24 cellular contexts compared by ENCODE assay signal in the genomic region with DNA sequence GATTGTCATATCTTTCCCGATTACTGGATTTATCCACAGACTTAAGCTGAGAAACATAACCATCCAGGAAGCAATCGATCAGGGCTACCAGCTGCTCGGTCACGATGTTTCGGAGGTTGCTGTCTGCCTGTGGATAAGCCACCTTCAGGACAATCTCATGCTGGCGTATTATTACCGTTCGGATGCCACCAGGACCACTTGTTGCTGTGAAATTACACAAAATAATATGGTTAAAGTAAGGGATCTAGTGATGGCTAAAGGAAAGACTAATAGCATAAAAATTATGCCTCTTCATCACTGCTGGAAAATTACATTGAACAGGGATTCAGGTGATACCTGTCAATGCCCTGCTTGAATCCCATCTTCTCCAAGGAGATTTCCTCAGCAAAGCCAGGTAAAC. TPM values are rescaled to one million over a fixed set of nuclear protein-coding genes. Genes with fewer than 3 reads are reported as not detected.
DNase-seq lines count a peak whose midpoint lies in the region; ATAC-seq, FAIRE-seq and TF ChIP-seq lines count a peak whose summit lies in the region.
"Had no signal": no experiment of that assay in that cellular context is flagged by ENCODE, and none has a peak within 500 bp of the region (broad histone marks: within the 10 kb centered on the region; RNA-seq: fewer than 3 reads in every experiment).

No MANE protein-coding gene starts in this region.

- H3K4me2 ChIP-seq in osteoblast (ENCODE audit: insufficient read depth, low read length), result no peak overlapping the region
- H3K4me2 ChIP-seq: BLaER1 had no signal

- 93 to 98% (median 98%) methylated on average over 8 of the region's 8 CpGs for WGBS in stomach, 5 donors

- H3K36me3 ChIP-seq in HEK293 (ENCODE audit: control insufficient read depth in 2 of 2, insufficient read depth in 1 of 2, low read length in 2 of 2), result peaks cover 89 to 96% of the 10 kb centered on the region in 2 experiments
- peaks cover 75% of the 10 kb centered on the region for H3K36me3 ChIP-seq in osteoblast (ENCODE audit: insufficient read depth, low read length)
- peaks cover 43 to 100% (median 96%) of the 10 kb centered on the region in 4 donors for H3K36me3 ChIP-seq in stomach

- no peak for TF ChIP-seq EP300 in stomach (IDR thresholded peaks at IDR 0.05)

- H3K4me1 ChIP-seq in HEK293 (ENCODE audit: control insufficient read depth, insufficient read depth, low read length) (no peaks in the 10 kb centered on the region), osteoblast (ENCODE audit: insufficient read depth, low read length) (no peaks in the 10 kb centered on the region), stomach (no peaks in the 10 kb centered on the region)
- H3K4me1 ChIP-seq: BE2C, BLaER1 had no signal

- ATAC-seq in GM21526 (IDR thresholded peaks at IDR 0.05; ENCODE audit: low FRiP score, unreplicated experiment), result no peak

- H3K27me3 ChIP-seq in osteoblast (ENCODE audit: insufficient read depth, low read length) (no peaks in the 10 kb centered on the region), stomach (no peaks in the 10 kb centered on the region)
- H3K27me3 ChIP-seq: BE2C, BLaER1 had no signal

- TF ChIP-seq CTCF in D721Med (IDR thresholded peaks at IDR 0.05; ENCODE audit: insufficient read depth, missing control alignments) (no peak), HEK293 (tag by site-specific recombination; IDR thresholded peaks at IDR 0.05) (no peak), osteoblast (IDR thresholded peaks at IDR 0.05; ENCODE audit: extremely low read depth, low read depth, low read length) (no peak), stomach (IDR thresholded peaks at IDR 0.05) (no peak)

- no peak overlapping the region for H3K27ac ChIP-seq in HEK293 (ENCODE audit: extremely low read depth, low read depth, low read length)
- no peak overlapping the region for H3K27ac ChIP-seq in osteoblast (ENCODE audit: low read depth, low read length)
- H3K27ac ChIP-seq in stomach, result no peak overlapping the region
- H3K27ac ChIP-seq: BLaER1 had no signal

- CTCF ChIA-PET in HEK293 (lab: Yijun Ruan, JAX), result interaction anchor here (0.6 to 2.0 kb wide), 5 partner anchors 17 to 1529 kb away, joined by 3 to 9 read pairs (median 4); no protein-coding TSS in a partner anchor

- DNase-seq in D721Med (ENCODE audit: insufficient read length, low spot score) (no peak), osteoblast (ENCODE audit: insufficient read length, low spot score, missing footprints) (peak; percentile 3), NCI-H526 treated with DMSO at 0.1 percent for 48 hours (lab: John Stamatoyannopoulos, UW) (no peak), stomach (no peak)
- DNase-seq: 8988T; ACHN; BE2C; C1 segment of cervical spinal cord; CD4-positive, alpha-beta memory T cell; CD4-positive, CD25-positive, alpha-beta regulatory T cell; CD8-positive, alpha-beta memory T cell; COR-L47; DMS79 treated with DMSO at 0.1 percent for 48 hours; GF-D8 had no signal

- intact Hi-C loops in stomach (cut with DNase I; ENCODE audit: low total_unique reads), result no loop called here

- H3K4me3 ChIP-seq in HEK293 (ENCODE audit: low read depth, low read length) (no peak overlapping the region), osteoblast (ENCODE audit: insufficient read depth, low read length) (no peak overlapping the region), stomach (no peak overlapping the region)
- H3K4me3 ChIP-seq: BLaER1 had no signal

- peak; percentile 94 for FAIRE-seq in D721Med (lab: Jason Lieb, UNC)
- FAIRE-seq: A204.1, G401.6, GM12891, GM19239 had no signal

- no peaks in the 10 kb centered on the region for H4K20me1 ChIP-seq in osteoblast (ENCODE audit: insufficient read depth, low read length)

- no peak for TF ChIP-seq POLR2A in stomach (IDR thresholded peaks at IDR 0.05)

- H3K9me3 ChIP-seq in HEK293 (ENCODE audit: control insufficient read depth, insufficient read depth, low read depth, low read length), result no peaks in the 10 kb centered on the region
- H3K9me3 ChIP-seq in osteoblast (ENCODE audit: low read depth, low read length), result no peaks in the 10 kb centered on the region
- H3K9me3 ChIP-seq in stomach, result no peaks in the 10 kb centered on the region
- H3K9me3 ChIP-seq: BE2C, BLaER1 had no signal

- no peaks in the 10 kb centered on the region for H3K79me2 ChIP-seq in osteoblast (ENCODE audit: insufficient read depth, low read length)

- POLR2A ChIA-PET in HEK293 (lab: Yijun Ruan, JAX), result no interaction called here

- H2AFZ ChIP-seq in osteoblast (ENCODE audit: low read length), result no peak overlapping the region

TF ChIP-seq in HEK293, 187 proteins besides CTCF, POLR2A, EP300 and RAD21:
- TF ChIP-seq SCRT2 (tag by site-specific recombination; IDR thresholded peaks at IDR 0.05), result peak; percentile 84
- TF ChIP-seq SCRT1 (tag by site-specific recombination; IDR thresholded peaks at IDR 0.05; ENCODE audit: borderline replicate concordance), result peak; percentile 81
- no peak for TF ChIP-seq ZSCAN16 (tag by site-specific recombination; IDR thresholded peaks at IDR 0.05)
TF ChIP-seq in HEK293: peak in this region for 2.

RNA-seq across cellular contexts. Expression of a gene that starts 30.8 kb away (rescaled TPM):
- total RNA-seq in osteoblast, result not detected in 2 replicates
- total RNA-seq in stomach, result under 1 TPM in 2 of 5 donors, not detected in 3; 0.37 to 0.58 TPM
- polyA plus RNA-seq in stomach, result 10 to 100 TPM in 1 of 3 donors, 1 to 10 TPM in 2; 2.4 to 43.8 (median 2.7) TPM
- total RNA-seq: A673; CD4-positive, CD25-positive, alpha-beta regulatory T cell; CD8-positive, alpha-beta memory T cell had no signal
- polyA plus RNA-seq: AG04450; CD14-positive monocyte; CD4-positive, alpha-beta memory T cell; CD4-positive, CD25-positive, alpha-beta regulatory T cell; CD8-positive, alpha-beta memory T cell had no signal

RNA-seq across cellular contexts. Expression of a gene that starts 43.5 kb away (rescaled TPM):
- 35.1 and 35.4 TPM in 2 replicates for total RNA-seq in osteoblast
- 10 to 100 TPM; 13.2 to 74.7 (median 27.2) TPM for total RNA-seq in stomach
- 10 to 100 TPM in 1 of 3 donors, 1 to 10 TPM in 2; 5.5 to 11.0 (median 7.8) TPM for polyA plus RNA-seq in stomach
